ENCODE assay signal across 30 cellular contexts in genomic region chr18:61591200-61591719, GRCh38.
"Had no signal": no experiment of that assay in that cellular context is flagged by ENCODE, and none has a peak within 500 bp of the region (broad histone marks: within the 10 kb centered on the region; RNA-seq: fewer than 3 reads in every experiment).

No MANE protein-coding gene starts in this region.

- ATAC-seq: activated CD4-positive, CD25-positive, alpha-beta regulatory T cell treated with anti-CD3 and anti-CD28 coated beads, Interleukin-2, amount 50 U/mL, for 24 hours; activated CD8-positive, alpha-beta T cell treated with anti-CD3 and anti-CD28 coated beads for 36 hours; activated T-cell treated with anti-CD3 and anti-CD28 coated beads, Interleukin-2, amount 50 U/mL, for 4 hours; activated T-helper 17 cell treated with anti-CD3 and anti-CD28 coated beads, Interleukin-2, amount 50 U/mL, for 72 hours; body of pancreas; effector memory CD8-positive, alpha-beta T cell; gastroesophageal sphincter; T-helper 17 cell had no signal

- H3K36me3 ChIP-seq: esophagus muscularis mucosa, gastroesophageal sphincter, WERI-Rb-1 had no signal

- H3K27me3 ChIP-seq: body of pancreas, esophagus muscularis mucosa, gastroesophageal sphincter had no signal

- DNase-seq: activated B cell treated with CpG ODN at 0.5 μM for 24 hours; activated CD4-positive, alpha-beta T cell treated with anti-CD3 and anti-CD28 coated beads for 48 hours; activated CD4-positive, alpha-beta T cell treated with anti-CD3 and anti-CD28 coated beads, Interleukin-2, amount 50 U/mL, for 1 hour; activated CD4-positive, alpha-beta T cell treated with anti-CD3 and anti-CD28 coated beads, Interleukin-2, amount 50 U/mL, for 48 hours; activated CD8-positive, alpha-beta memory T cell treated with anti-CD3 and anti-CD28 coated beads for 24 hours; activated CD8-positive, alpha-beta T cell treated with anti-CD3 and anti-CD28 coated beads for 36 hours; activated effector memory CD4-positive, alpha-beta T cell treated with Interleukin-2 at 50 U/mL for 16 hours; activated gamma-delta T cell treated with Interleukin-2 at 50 U/mL for 16 hours; activated naive CD4-positive, alpha-beta T cell treated with anti-CD3 and anti-CD28 coated beads, Interleukin-2, amount 50 U/mL, for 16 hours; activated naive CD4-positive, alpha-beta T cell treated with Interleukin-2 at 50 U/mL for 16 hours; activated T-cell treated with anti-CD3 and anti-CD28 coated beads, Interleukin-2, amount 50 U/mL, for 4 hours; amygdala; aorta; body of pancreas; central memory CD4-positive, alpha-beta T cell; cerebellar nuclear complex; cortex of kidney; dermis blood vessel endothelial cell; effector CD4-positive, alpha-beta T cell; effector memory CD8-positive, alpha-beta T cell; erythroblast; foreskin melanocyte; T-helper 1 cell; T-helper 17 cell; T1000; WERI-Rb-1 had no signal

- H3K9me3 ChIP-seq: body of pancreas, esophagus muscularis mucosa, gastroesophageal sphincter had no signal

- H3K27ac ChIP-seq: body of pancreas, esophagus muscularis mucosa, gastroesophageal sphincter, WERI-Rb-1 had no signal

- H3K4me1 ChIP-seq: body of pancreas had no signal

- H3K4me3 ChIP-seq: body of pancreas, esophagus muscularis mucosa, gastroesophageal sphincter had no signal
